ENCODE assay signal across 7 cellular contexts in genomic region chrX:3531435-3531834, GRCh38.
DNase-seq lines count a peak whose midpoint lies in the region; ATAC-seq, FAIRE-seq and TF ChIP-seq lines count a peak whose summit lies in the region.
"Not testable (repeated sequence)": the region's sequence is repeated elsewhere in the genome, so short reads cannot be mapped to it uniquely, and the experiment has no call there.

No MANE protein-coding gene starts in this region.

- not testable (repeated sequence) for H3K79me2 ChIP-seq in astrocyte (ENCODE audit: insufficient read depth, low read length); H1 (ENCODE audit: control insufficient read depth in 1 of 2, insufficient read depth in 2 of 2, low read length in 2 of 2); HepG2 (ENCODE audit: insufficient read depth, low read length)

- DNase-seq in A549 (ENCODE audit: low read depth in 1 of 2, low spot score in 1 of 2); GM12892 (ENCODE audit: insufficient read length); IMR-90; astrocyte (ENCODE audit: low read depth); bronchial epithelial cell (ENCODE audit: low read depth); H1 (ENCODE audit: low read depth in 1 of 2, low spot score in 2 of 2); HepG2 (ENCODE audit: low spot score): not testable (repeated sequence)

- not testable (repeated sequence) for H3K14ac ChIP-seq in IMR-90 (replicated peaks; ENCODE audit: low read depth, low read length); H1 (ENCODE audit: insufficient read length)

- not testable (repeated sequence) for H2AK9ac ChIP-seq in IMR-90 (replicated peaks; ENCODE audit: low read depth, low read length, poor library complexity)

- H3K18ac ChIP-seq in IMR-90 (ENCODE audit: low read depth, low read length); H1 (ENCODE audit: extremely low read depth, low read length): not testable (repeated sequence)

- not testable (repeated sequence) for TF ChIP-seq EP300 in A549 (IDR thresholded peaks at IDR 0.05); H1 (IDR thresholded peaks at IDR 0.05; ENCODE audit: borderline replicate concordance in 1 of 2, low read depth in 2 of 2, low read length in 2 of 2); HepG2 (IDR thresholded peaks at IDR 0.05; ENCODE audit: low read depth in 2 of 2, low read length in 2 of 2); HepG2 (CRISPR knock-in tag; IDR thresholded peaks at IDR 0.05; ENCODE audit: borderline replicate concordance)

- not testable (repeated sequence) for H3K4me2 ChIP-seq in A549; IMR-90 (ENCODE audit: low read depth, low read length); astrocyte (ENCODE audit: low read length); H1 (ENCODE audit: insufficient read depth in 1 of 2, low read depth in 2 of 2, low read length in 2 of 2); HepG2 (ENCODE audit: low read depth, low read length)

- not testable (repeated sequence) for TF ChIP-seq POLR2A in A549 (IDR thresholded peaks at IDR 0.05; ENCODE audit: low read length); GM12892 (IDR thresholded peaks at IDR 0.05; ENCODE audit: low read depth, low read length); IMR-90 (IDR thresholded peaks at IDR 0.05; ENCODE audit: low read depth, low read length); H1 (IDR thresholded peaks at IDR 0.05; ENCODE audit: control extremely low read depth in 1 of 2, low read depth in 2 of 2, low read length in 2 of 2); HepG2 (IDR thresholded peaks at IDR 0.05; ENCODE audit: insufficient read depth in 1 of 2, low read depth in 2 of 2, low read length in 2 of 2)

- 28% methylated on average over 3 of the region's 3 CpGs for WGBS in A549 (ENCODE audit: missing lambda C conversion rate)
- no CpG with 5 or more reads among the region's 3 CpGs for WGBS in IMR-90 (ENCODE audit: extremely low coverage in 2 of 2, insufficient read length in 1 of 2), 2 experiments
- WGBS in H1 (ENCODE audit: extremely low coverage in 1 of 2, insufficient coverage in 1 of 2, insufficient read length in 1 of 2, insufficient replicate concordance in 2 of 2, low coverage in 1 of 2, low lambda C conversion rate in 2 of 2, missing lambda C conversion rate in 1 of 2), 2 experiments: 86% methylated on average over 2 of the region's 3 CpGs; no CpG with 5 or more reads in 1 of the 2 experiments
- 0% methylated on average over 2 of the region's 3 CpGs for WGBS in HepG2 (ENCODE audit: low lambda C conversion rate)

- not testable (repeated sequence) for H3K27me3 ChIP-seq in IMR-90 (ENCODE audit: control insufficient read depth, insufficient read depth, low read length); astrocyte (ENCODE audit: insufficient read depth, low read length); bronchial epithelial cell (ENCODE audit: control insufficient read depth, insufficient read depth, low read length); H1 (replicated peaks in 1 of 4; ENCODE audit: control insufficient read depth in 3 of 4, extremely low read depth in 1 of 4, insufficient read depth in 3 of 4, low read length in 3 of 4); HepG2 (ENCODE audit: control insufficient read depth in 1 of 2, insufficient read depth in 2 of 2, low read length in 2 of 2)

- not testable (repeated sequence) for H2AK5ac ChIP-seq in IMR-90 (ENCODE audit: low read depth, low read length); H1 (ENCODE audit: low read depth, low read length)

- H4K8ac ChIP-seq in IMR-90 (ENCODE audit: low read depth in 2 of 2, low read length in 2 of 2); H1 (ENCODE audit: extremely low read depth, insufficient read depth, low read length): not testable (repeated sequence)

- TF ChIP-seq RAD21 in A549 (conservative IDR thresholded peaks at IDR 0.05 in 1 of 2, IDR thresholded peaks at IDR 0.05 in 1 of 2); IMR-90 (IDR thresholded peaks at IDR 0.05; ENCODE audit: low read length); H1 (IDR thresholded peaks at IDR 0.05 in 1 of 2, conservative IDR thresholded peaks at IDR 0.05 in 1 of 2; ENCODE audit: low read depth in 2 of 2, low read length in 2 of 2); HepG2 (CRISPR knock-in tag; IDR thresholded peaks at IDR 0.05): not testable (repeated sequence)

- H3K27ac Mint-ChIP-seq in astrocyte (ENCODE audit: unreplicated experiment): not testable (repeated sequence)

- H3K79me1 ChIP-seq in IMR-90 (ENCODE audit: low read depth in 1 of 2, low read length in 2 of 2); H1 (ENCODE audit: low read depth, low read length): not testable (repeated sequence)

- H3K4me3 ChIP-seq in A549; IMR-90 (ENCODE audit: insufficient read depth, low read depth, low read length); astrocyte (ENCODE audit: insufficient read depth, low read depth, low read length); bronchial epithelial cell (ENCODE audit: low read depth, low read length); H1 (ENCODE audit: extremely low read depth in 1 of 4, insufficient read depth in 2 of 4, low read depth in 3 of 4, low read length in 4 of 4); HepG2 (replicated peaks in 1 of 3; ENCODE audit: insufficient read depth in 1 of 3, low read depth in 2 of 3, low read length in 3 of 3): not testable (repeated sequence)

- not testable (repeated sequence) for H2BK120ac ChIP-seq in IMR-90 (ENCODE audit: low read depth, low read length); H1 (replicated peaks; ENCODE audit: low read depth, low read length)

- not testable (repeated sequence) for H3K27ac ChIP-seq in A549; IMR-90 (ENCODE audit: insufficient read depth, low read length); astrocyte (ENCODE audit: low read depth, low read length); H1 (ENCODE audit: low read depth, low read length); HepG2 (ENCODE audit: extremely low read length, insufficient read depth, low read length)

- CTCF ChIA-PET in A549 (lab: Yijun Ruan, JAX); IMR-90 (lab: Yijun Ruan, JAX); HepG2 (lab: Yijun Ruan, JAX; ENCODE audit: low intra/inter-chr PET ratio, low total read pairs): not testable (repeated sequence)
- CTCF ChIA-PET in H1 (lab: Charles Lee; ENCODE audit: partially characterized antibody): interaction anchor here (1.1 kb wide), 1 partner anchor 20 kb away, joined by 3 read pairs; no protein-coding TSS in a partner anchor

- not testable (repeated sequence) for FAIRE-seq in A549 (lab: Jason Lieb, UNC); H1 (lab: Jason Lieb, UNC)
- FAIRE-seq in GM12892 (lab: Jason Lieb, UNC): peak; percentile 33
- FAIRE-seq in astrocyte (lab: Jason Lieb, UNC): peak; percentile 62
- FAIRE-seq in bronchial epithelial cell (lab: Jason Lieb, UNC): peak; percentile 86
- peak; percentile 26 for FAIRE-seq in HepG2 (lab: Jason Lieb, UNC)

- H3K36me3 Mint-ChIP-seq in astrocyte (ENCODE audit: low read depth, unreplicated experiment): not testable (repeated sequence)

- H2BK5ac ChIP-seq in IMR-90 (ENCODE audit: low read depth, low read length, poor library complexity, severe bottlenecking); H1 (ENCODE audit: low read depth, low read length): not testable (repeated sequence)

- H3K4me1 Mint-ChIP-seq in astrocyte (ENCODE audit: low read depth, unreplicated experiment): not testable (repeated sequence)

- H4K20me1 ChIP-seq in IMR-90 (ENCODE audit: insufficient read depth, low read length); astrocyte (ENCODE audit: insufficient read depth, low read length); H1 (replicated peaks in 1 of 2; ENCODE audit: control insufficient read depth in 1 of 2, insufficient read depth in 2 of 2, low read length in 2 of 2); HepG2 (ENCODE audit: insufficient read depth, low read length): not testable (repeated sequence)

- H3K9me3 Mint-ChIP-seq in astrocyte (ENCODE audit: unreplicated experiment): not testable (repeated sequence)

- not testable (repeated sequence) for H3K23ac ChIP-seq in IMR-90 (ENCODE audit: low read depth, low read length); H1 (ENCODE audit: insufficient read length)

- ATAC-seq in A549; IMR-90 (ENCODE audit: low read depth); HepG2: not testable (repeated sequence)

- BruUV-seq in IMR-90 (replicated peaks; lab: Mats Ljungman, UMichigan); HepG2 (replicated peaks; lab: Mats Ljungman, UMichigan): not testable (repeated sequence)

- H2BK20ac ChIP-seq in IMR-90 (ENCODE audit: low read depth, low read length); H1 (ENCODE audit: low read length): not testable (repeated sequence)

- H3K4ac ChIP-seq in IMR-90 (ENCODE audit: low read depth, low read length); H1 (replicated peaks; ENCODE audit: insufficient read length, low read depth, low read length): not testable (repeated sequence)

- H3K9me1 ChIP-seq in IMR-90 (ENCODE audit: insufficient read depth, low read length): not testable (repeated sequence)

- H3K4me3 Mint-ChIP-seq in astrocyte (ENCODE audit: unreplicated experiment): not testable (repeated sequence)

- intact Hi-C loops in IMR-90 (cut with micrococcal nuclease); HepG2 (cut with micrococcal nuclease; ENCODE audit: unreplicated experiment): not testable (repeated sequence)

- dilution Hi-C loops in IMR-90 (cut with HindIII; ENCODE audit: low sequenced_read_pairs, unreplicated experiment): not testable (repeated sequence)

- not testable (repeated sequence) for H3K56ac ChIP-seq in IMR-90 (ENCODE audit: extremely low read depth, insufficient read depth, low read length); H1 (replicated peaks; ENCODE audit: insufficient read length, low read depth, low read length)

- H4K5ac ChIP-seq in IMR-90 (ENCODE audit: low read depth, low read length); H1 (ENCODE audit: insufficient read length, low read depth, low read length): not testable (repeated sequence)

- not testable (repeated sequence) for H4K91ac ChIP-seq in IMR-90 (ENCODE audit: insufficient read depth, low read depth, low read length); H1 (replicated peaks; ENCODE audit: insufficient read length, low read length)

- in situ Hi-C loops in IMR-90 (cut with MboI; ENCODE audit: low sequenced_read_pairs); HepG2 (cut with HindIII; ENCODE audit: extremely low pct_ligation_motif_present, low pct_unique_long_range_greater_than_20kb): not testable (repeated sequence)

- not testable (repeated sequence) for H3K23me2 ChIP-seq in H1 (ENCODE audit: low read depth, low read length)

- H2AFZ ChIP-seq in IMR-90 (replicated peaks; ENCODE audit: low read length, poor library complexity); astrocyte (ENCODE audit: low read depth, low read length); H1 (ENCODE audit: low read length); HepG2 (ENCODE audit: low read length): not testable (repeated sequence)

- H2BK12ac ChIP-seq in H1 (ENCODE audit: low read depth, low read length): not testable (repeated sequence)

- not testable (repeated sequence) for H3K4me1 ChIP-seq in A549; IMR-90 (ENCODE audit: control insufficient read depth, insufficient read depth, low read length); astrocyte (ENCODE audit: insufficient read depth, low read length); H1 (replicated peaks in 1 of 4; ENCODE audit: control insufficient read depth in 3 of 4, insufficient read depth in 4 of 4, low read length in 3 of 4); HepG2 (ENCODE audit: insufficient read depth, low read length)

- H3K9me3 ChIP-seq in A549; IMR-90 (ENCODE audit: control insufficient read depth, insufficient read depth, low read length); astrocyte (ENCODE audit: insufficient read depth, low read depth, low read length); H1 (ENCODE audit: insufficient read depth in 2 of 2, low read depth in 1 of 2, low read length in 1 of 2); HepG2 (ENCODE audit: low read length): not testable (repeated sequence)

- H3K27me3 Mint-ChIP-seq in astrocyte (ENCODE audit: low read depth, unreplicated experiment): not testable (repeated sequence)

- not testable (repeated sequence) for H3K36me3 ChIP-seq in IMR-90 (ENCODE audit: control insufficient read depth, insufficient read depth, low read length); astrocyte (ENCODE audit: insufficient read depth, low read length); bronchial epithelial cell (ENCODE audit: control insufficient read depth, insufficient read depth, low read length); H1 (ENCODE audit: control insufficient read depth in 2 of 4, insufficient read depth in 4 of 4, low read length in 3 of 4); HepG2 (replicated peaks in 1 of 2; ENCODE audit: control insufficient read depth in 1 of 2, insufficient read depth in 2 of 2, low read length in 2 of 2)

- POLR2A ChIA-PET in A549 (lab: Yijun Ruan, JAX); IMR-90 (lab: Charles Lee; ENCODE audit: unreplicated experiment); H1 (lab: Charles Lee; ENCODE audit: partially characterized antibody); HepG2 (lab: Yijun Ruan, JAX): not testable (repeated sequence)

- not testable (repeated sequence) for TF ChIP-seq CTCF in A549 (IDR thresholded peaks at IDR 0.05); IMR-90 (conservative IDR thresholded peaks at IDR 0.05; ENCODE audit: low read depth, low read length); astrocyte (IDR thresholded peaks at IDR 0.05; ENCODE audit: insufficient read depth, low read depth, low read length); bronchial epithelial cell (IDR thresholded peaks at IDR 0.05; ENCODE audit: insufficient read depth, low read length, severe bottlenecking); H1 (IDR thresholded peaks at IDR 0.05; ENCODE audit: control extremely low read depth in 1 of 3, insufficient read depth in 1 of 3, low read depth in 1 of 3, low read length in 3 of 3); HepG2 (CRISPR knock-in tag; IDR thresholded peaks at IDR 0.05)

- not testable (repeated sequence) for H2BK15ac ChIP-seq in IMR-90 (ENCODE audit: low read depth, low read length); H1 (ENCODE audit: low read length)

- not testable (repeated sequence) for H3K9ac ChIP-seq in IMR-90 (ENCODE audit: low read depth, low read length); astrocyte (ENCODE audit: low read length); H1 (replicated peaks in 1 of 4; ENCODE audit: extremely low read depth in 1 of 4, low read depth in 3 of 4, low read length in 3 of 4); HepG2 (ENCODE audit: insufficient read depth, low read depth, low read length)
